In the genomic region with DNA sequence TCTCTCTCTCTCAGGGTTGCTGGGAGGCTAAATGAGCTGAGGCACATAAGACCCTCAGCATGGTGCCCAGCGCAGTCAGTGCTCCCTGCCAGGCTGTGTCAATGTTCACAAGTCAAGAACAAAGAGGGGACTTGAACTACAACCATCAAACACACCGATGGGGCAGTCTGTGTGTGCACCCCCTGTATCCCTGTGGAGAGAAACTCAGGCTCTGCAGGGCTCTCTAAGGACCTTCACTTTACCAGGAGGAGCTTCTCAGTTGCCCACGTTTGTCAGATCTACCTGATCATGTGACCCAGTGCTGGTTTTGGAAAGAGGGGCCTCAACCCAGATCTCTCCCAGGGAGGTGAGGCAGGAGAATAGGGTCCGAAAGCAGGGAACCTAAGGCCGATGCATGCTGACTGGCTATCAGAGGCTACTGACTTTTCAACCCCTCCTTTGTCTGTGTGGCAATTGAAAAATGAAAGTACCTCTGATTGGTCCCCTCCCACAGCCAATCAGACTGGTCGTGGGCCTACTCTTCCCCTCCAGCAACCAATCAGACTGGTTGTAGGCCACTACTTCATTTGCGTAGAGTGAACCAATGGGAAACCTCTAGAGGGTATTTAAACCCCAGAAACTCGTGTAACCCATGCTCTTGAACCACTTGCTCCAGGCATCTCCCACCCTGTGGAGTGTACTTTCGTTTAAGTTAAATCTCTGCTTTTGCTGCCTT, we compare ENCODE assay signal across 12 cellular contexts. TPM values are rescaled to one million over a fixed set of nuclear protein-coding genes. Genes with fewer than 3 reads are reported as not detected.
DNase-seq lines count a peak whose midpoint lies in the region; ATAC-seq and TF ChIP-seq lines count a peak whose summit lies in the region.
"Had no signal": no experiment of that assay in that cellular context is flagged by ENCODE, and none has a peak within 500 bp of the region (broad histone marks: within the 10 kb centered on the region; RNA-seq: fewer than 3 reads in every experiment).

No MANE protein-coding gene starts in this region.

- DNase-seq in Daoy (ENCODE audit: low read depth) (peak; percentile 45), MM.1S (peak; percentile 62), right cardiac atrium (no peak), osteocyte (ENCODE audit: extremely low spot score, unreplicated experiment) (no peak)
- no peak for DNase-seq in activated CD8-positive, alpha-beta T cell treated with anti-CD3 and anti-CD28 coated beads, Interleukin-2, amount 10 ng/mL, durations not matched to agents 7 days and 5 days
- DNase-seq: activated T-cell treated with anti-CD3 and anti-CD28 coated beads, Interleukin-2, amount 50 U/mL, for 4 hours; effector CD4-positive, alpha-beta T cell; GF-D8 had no signal

- H4K20me1 ChIP-seq in MM.1S (ENCODE audit: insufficient read depth, low read length), result no peaks in the 10 kb centered on the region

- no peak overlapping the region for H3K27ac Mint-ChIP-seq in activated CD8-positive, alpha-beta T cell treated with anti-CD3 and anti-CD28 coated beads, Interleukin-2, amount 10 ng/mL, durations not matched to agents 7 days and 5 days
- H3K27ac Mint-ChIP-seq in osteocyte (ENCODE audit: unreplicated experiment), result no peak overlapping the region

- no peaks in the 10 kb centered on the region for H3K9me2 ChIP-seq in MM.1S (replicated peaks; ENCODE audit: insufficient read depth, low read length)

- H3K36me3 Mint-ChIP-seq in activated CD8-positive, alpha-beta T cell treated with anti-CD3 and anti-CD28 coated beads, Interleukin-2, amount 10 ng/mL, durations not matched to agents 7 days and 5 days (ENCODE audit: low read depth), result no peaks in the 10 kb centered on the region
- no peaks in the 10 kb centered on the region for H3K36me3 Mint-ChIP-seq in osteocyte (ENCODE audit: unreplicated experiment)

- H3K36me3 ChIP-seq in MM.1S (replicated peaks; ENCODE audit: insufficient read depth, low read length) (no peaks in the 10 kb centered on the region), liver (ENCODE audit: control insufficient read depth in 4 of 4, insufficient read depth in 3 of 4, low read depth in 1 of 4, low read length in 3 of 4) (no peaks in the 10 kb centered on the region)
- H3K36me3 ChIP-seq: SJCRH30 had no signal

- H3K27me3 ChIP-seq in MM.1S (replicated peaks; ENCODE audit: insufficient read depth, low read length) (no peaks in the 10 kb centered on the region), liver (ENCODE audit: control insufficient read depth in 4 of 4, insufficient read depth in 4 of 4, low read length in 3 of 4) (no peaks in the 10 kb centered on the region), right cardiac atrium (ENCODE audit: control insufficient read depth, insufficient read depth) (no peaks in the 10 kb centered on the region)
- H3K27me3 ChIP-seq: SJCRH30 had no signal

- intact Hi-C loops in right cardiac atrium (cut with DNase I), result no loop called here

- H3K4me2 ChIP-seq in MM.1S (ENCODE audit: low read depth, low read length), result peak overlapping the region; percentile 40

- H3K4me1 ChIP-seq in MM.1S (ENCODE audit: low read length) (no peaks in the 10 kb centered on the region), liver (ENCODE audit: control insufficient read depth in 4 of 4, insufficient read depth in 4 of 4, low read length in 3 of 4) (peaks cover 16 to 69% (median 53%) of the 10 kb centered on the region in 4 donors), right cardiac atrium (ENCODE audit: control insufficient read depth, insufficient read depth, low read length) (no peaks in the 10 kb centered on the region)
- H3K4me1 ChIP-seq: SJCRH30 had no signal

- CTCF ChIA-PET in activated CD8-positive, alpha-beta T cell treated with anti-CD3 and anti-CD28 coated beads, Interleukin-2, amount 10 ng/mL, durations not matched to agents 7 days and 5 days (lab: Charles Lee), result interaction anchor here (1.2 kb wide), 1 partner anchor 104 kb away, joined by 6 read pairs; no protein-coding TSS in a partner anchor

- peak overlapping the region; percentile 35; the same call in 1 of the 2 replicates for H2AFZ ChIP-seq in MM.1S (ENCODE audit: low read length)

- H3K27ac ChIP-seq in MM.1S (ENCODE audit: low read length) (no peak overlapping the region), liver (ENCODE audit: low read depth in 1 of 2, low read length in 2 of 2) (peak overlapping the region; percentile 65 to 71), right cardiac atrium (ENCODE audit: low read length) (no peak overlapping the region)
- H3K27ac ChIP-seq: SJCRH30 had no signal

- H3K9me3 Mint-ChIP-seq in activated CD8-positive, alpha-beta T cell treated with anti-CD3 and anti-CD28 coated beads, Interleukin-2, amount 10 ng/mL, durations not matched to agents 7 days and 5 days (ENCODE audit: insufficient read depth), result no peaks in the 10 kb centered on the region
- no peaks in the 10 kb centered on the region for H3K9me3 Mint-ChIP-seq in osteocyte (ENCODE audit: unreplicated experiment)
- H3K9me3 Mint-ChIP-seq: activated T-cell treated with anti-CD3 and anti-CD28 coated beads, Interleukin-2, amount 50 U/mL, for 4 hours had no signal

- 42% methylated on average over 9 of the region's 9 CpGs for WGBS in liver
- WGBS in right cardiac atrium, result 79% methylated on average over 9 of the region's 9 CpGs

- no peaks in the 10 kb centered on the region for H3F3A ChIP-seq in MM.1S (ENCODE audit: insufficient read depth, low read length)

- H3K9ac ChIP-seq in MM.1S (ENCODE audit: low read length) (no peak overlapping the region), liver (ENCODE audit: low read depth in 1 of 2, low read length in 2 of 2) (peak overlapping the region in 1 of 2 donors; percentile 71)

- TF ChIP-seq CTCF in MM.1S (IDR thresholded peaks at IDR 0.05; ENCODE audit: low read length), result no peak
- TF ChIP-seq CTCF in liver (IDR thresholded peaks at IDR 0.05; ENCODE audit: low read depth, low read length, missing input control), result no peak
- TF ChIP-seq CTCF in osteocyte (IDR thresholded peaks at IDR 0.05), result no peak

- no peak overlapping the region for H3K4me3 Mint-ChIP-seq in activated CD8-positive, alpha-beta T cell treated with anti-CD3 and anti-CD28 coated beads, Interleukin-2, amount 10 ng/mL, durations not matched to agents 7 days and 5 days
- H3K4me3 Mint-ChIP-seq in osteocyte (ENCODE audit: unreplicated experiment), result no peak overlapping the region
- H3K4me3 Mint-ChIP-seq: activated T-cell treated with anti-CD3 and anti-CD28 coated beads, Interleukin-2, amount 50 U/mL, for 4 hours had no signal

- H3K9me3 ChIP-seq in MM.1S (replicated peaks; ENCODE audit: insufficient read depth, low read length) (no peaks in the 10 kb centered on the region), liver (ENCODE audit: control insufficient read depth in 4 of 4, low read length in 3 of 4) (no peaks in the 10 kb centered on the region), right cardiac atrium (ENCODE audit: control insufficient read depth, low read length) (no peaks in the 10 kb centered on the region)
- H3K9me3 ChIP-seq: SJCRH30 had no signal

- no peaks in the 10 kb centered on the region for H3K4me1 Mint-ChIP-seq in activated CD8-positive, alpha-beta T cell treated with anti-CD3 and anti-CD28 coated beads, Interleukin-2, amount 10 ng/mL, durations not matched to agents 7 days and 5 days (ENCODE audit: low read depth)
- H3K4me1 Mint-ChIP-seq in osteocyte (ENCODE audit: unreplicated experiment), result no peaks in the 10 kb centered on the region

- peaks cover 20% of the 10 kb centered on the region for H3K27me3 Mint-ChIP-seq in activated CD8-positive, alpha-beta T cell treated with anti-CD3 and anti-CD28 coated beads, Interleukin-2, amount 10 ng/mL, durations not matched to agents 7 days and 5 days (ENCODE audit: low read depth)
- peaks cover 36% of the 10 kb centered on the region for H3K27me3 Mint-ChIP-seq in osteocyte (ENCODE audit: unreplicated experiment)

- TF ChIP-seq RAD21 in liver (IDR thresholded peaks at IDR 0.05), result no peak

- no peak overlapping the region for H3K4me3 ChIP-seq in MM.1S (ENCODE audit: low read length)
- peak overlapping the region; percentile 50 to 62 (median 51) for H3K4me3 ChIP-seq in liver (ENCODE audit: low read depth in 1 of 3, low read length in 3 of 3)
- H3K4me3 ChIP-seq in right cardiac atrium (ENCODE audit: low read length), result no peak overlapping the region
- H3K4me3 ChIP-seq: SJCRH30 had no signal

- no peaks in the 10 kb centered on the region for H3K79me2 ChIP-seq in MM.1S (ENCODE audit: low read length)

- ATAC-seq in activated CD8-positive, alpha-beta T cell treated with anti-CD3 and anti-CD28 coated beads, Interleukin-2, amount 10 ng/mL, durations not matched to agents 7 days and 5 days, result peak; percentile 30
- ATAC-seq in GM21381 (IDR thresholded peaks at IDR 0.05; ENCODE audit: unreplicated experiment) (no peak), GM21367 (IDR thresholded peaks at IDR 0.05; ENCODE audit: unreplicated experiment) (no peak), right cardiac atrium (no peak)
- ATAC-seq: activated T-cell treated with anti-CD3 and anti-CD28 coated beads, Interleukin-2, amount 50 U/mL, for 4 hours had no signal

- POLR2A ChIA-PET in activated CD8-positive, alpha-beta T cell treated with anti-CD3 and anti-CD28 coated beads, Interleukin-2, amount 10 ng/mL, durations not matched to agents 7 days and 5 days (lab: Charles Lee), result no interaction called here

TF ChIP-seq in liver, 16 proteins besides CTCF, POLR2A, EP300 and RAD21 (continues in another document):
- no peak for TF ChIP-seq EGR1 (IDR thresholded peaks at IDR 0.05; ENCODE audit: low read depth in 2 of 2)
- TF ChIP-seq TAF1 (conservative IDR thresholded peaks at IDR 0.05), result peak; percentile 95
- no peak for TF ChIP-seq JUND (IDR thresholded peaks at IDR 0.05)
- peak; percentile 64 for TF ChIP-seq MAX (IDR thresholded peaks at IDR 0.05)
- TF ChIP-seq SP1 (IDR thresholded peaks at IDR 0.05), result peak; percentile 96
- TF ChIP-seq YY1 (IDR thresholded peaks at IDR 0.05), result peak; percentile 44
- TF ChIP-seq, protein P1, sequence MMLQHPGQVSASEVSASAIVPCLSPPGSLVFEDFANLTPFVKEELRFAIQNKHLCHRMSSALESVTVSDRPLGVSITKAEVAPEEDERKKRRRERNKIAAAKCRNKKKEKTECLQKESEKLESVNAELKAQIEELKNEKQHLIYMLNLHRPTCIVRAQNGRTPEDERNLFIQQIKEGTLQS (IDR thresholded peaks at IDR 0.05), result no peak

RNA-seq across cellular contexts. Expression of gene RHCG, which starts 34.0 kb away (rescaled TPM):
- total RNA-seq in Daoy (2014; rRNA removed; shearing (Covaris generic)), result not detected in 2 replicates
- not detected for total RNA-seq in activated CD8-positive, alpha-beta T cell treated with anti-CD3 and anti-CD28 coated beads, Interleukin-2, amount 10 ng/mL, durations not matched to agents 7 days and 5 days
- total RNA-seq in liver (under 1 TPM; 0.08 to 0.19 TPM), right cardiac atrium (under 1 TPM in 2 of 4 donors, not detected in 2; 0.24 to 0.76 TPM), osteocyte (not detected in 2 replicates)
- polyA plus RNA-seq in liver (under 1 TPM; 0.14 to 0.15 TPM), right cardiac atrium (0.93 TPM)
- total RNA-seq: activated T-cell treated with anti-CD3 and anti-CD28 coated beads, Interleukin-2, amount 50 U/mL, for 4 hours; SJCRH30 had no signal

Comparison
In these comparisons a context has a peak if more than half of its experiments do, and no peak if none do; other contexts are left out.
1. DNase-seq: peak in Daoy (single experiment) and MM.1S (single experiment); none in activated CD8-positive, alpha-beta T cell treated with anti-CD3 and anti-CD28 coated beads, Interleukin-2, amount 10 ng/mL, durations not matched to agents 7 days and 5 days (single experiment), right cardiac atrium (0 of 3) and osteocyte (single experiment).
2. H3K27ac ChIP-seq: peak in liver (2 of 2); none in MM.1S (single experiment) and right cardiac atrium (single experiment).
3. H3K4me3 ChIP-seq: peak in liver (3 of 3); none in MM.1S (single experiment) and right cardiac atrium (single experiment).